Comparison of ENCODE assay signal across 19 cellular contexts in genomic region chr2:20588918-20589871, GRCh38.
DNase-seq lines count a peak whose midpoint lies in the region; ATAC-seq, FAIRE-seq and TF ChIP-seq lines count a peak whose summit lies in the region.
"Had no signal": no experiment of that assay in that cellular context is flagged by ENCODE, and none has a peak within 500 bp of the region (broad histone marks: within the 10 kb centered on the region; RNA-seq: fewer than 3 reads in every experiment).

No MANE protein-coding gene starts in this region.

- no peak overlapping the region for H2AFZ ChIP-seq in endothelial cell of umbilical vein (ENCODE audit: low read depth, low read length)

- DNase-seq in A549 (ENCODE audit: low read depth in 1 of 2, low spot score in 1 of 2) = no peak
- DNase-seq in HFFc6 = no peak
- no peak for DNase-seq in endothelial cell of umbilical vein (ENCODE audit: low read depth, low spot score)
- peak; percentile 63 for DNase-seq in posterior vena cava (ENCODE audit: low spot score)
- no peak for DNase-seq in NCI-H2196 treated with DMSO at 0.1 percent for 48 hours (lab: John Stamatoyannopoulos, UW; ENCODE audit: unreplicated experiment)
- no peak for DNase-seq in OCI-M2 (lab: John Stamatoyannopoulos, UW; ENCODE audit: unreplicated experiment)
- DNase-seq in AG08396 (ENCODE audit: low spot score) = no peak
- DNase-seq in ACHN = no peak
- DNase-seq: activated CD4-positive, alpha-beta memory T cell treated with anti-CD3 and anti-CD28 coated beads, Interleukin-2, amount 10 ng/mL, durations not matched to agents 7 days and 5 days; COR-L47; effector CD4-positive, alpha-beta T cell; mesendoderm; NCI-H1930; NCI-H446; nephron progenitor cell; stimulated activated naive B cell treated with anti-CD40 and anti-IgM and Interleukin-4, amounts not matched to agents 10 μg/mL and 1 μg/mL and 100 μg/mL, for 72 hours; upper lobe of left lung had no signal

- no peaks in the 10 kb centered on the region for H3K36me3 ChIP-seq in endothelial cell of umbilical vein (ENCODE audit: control insufficient read depth in 2 of 2, extremely low read depth in 1 of 2, insufficient read depth in 2 of 2, low read length in 2 of 2)
- H3K36me3 ChIP-seq: upper lobe of left lung had no signal

- peak overlapping the region; percentile 42; the same call in 1 of the 2 replicates for H3K4me3 Mint-ChIP-seq in HFFc6
- H3K4me3 Mint-ChIP-seq: activated CD4-positive, alpha-beta memory T cell treated with anti-CD3 and anti-CD28 coated beads, Interleukin-2, amount 10 ng/mL, durations not matched to agents 7 days and 5 days; nephron progenitor cell; stimulated activated naive B cell treated with anti-CD40 and anti-IgM and Interleukin-4, amounts not matched to agents 10 μg/mL and 1 μg/mL and 100 μg/mL, for 72 hours had no signal

- no peak for ATAC-seq in A549
- ATAC-seq: psoas muscle; stimulated activated naive B cell treated with anti-CD40 and anti-IgM and Interleukin-4, amounts not matched to agents 10 μg/mL and 1 μg/mL and 100 μg/mL, for 72 hours had no signal

- no peaks in the 10 kb centered on the region for H3K27me3 ChIP-seq in endothelial cell of umbilical vein (ENCODE audit: control insufficient read depth in 2 of 2, insufficient read depth in 2 of 2, low read length in 2 of 2)
- H3K27me3 ChIP-seq: upper lobe of left lung had no signal

- no peaks in the 10 kb centered on the region for H3K9me3 Mint-ChIP-seq in HFFc6
- H3K9me3 Mint-ChIP-seq: activated CD4-positive, alpha-beta memory T cell treated with anti-CD3 and anti-CD28 coated beads, Interleukin-2, amount 10 ng/mL, durations not matched to agents 7 days and 5 days; nephron progenitor cell; stimulated activated naive B cell treated with anti-CD40 and anti-IgM and Interleukin-4, amounts not matched to agents 10 μg/mL and 1 μg/mL and 100 μg/mL, for 72 hours had no signal

- no peaks in the 10 kb centered on the region for H3K9me3 ChIP-seq in A549
- H3K9me3 ChIP-seq in endothelial cell of umbilical vein (replicated peaks; ENCODE audit: control insufficient read depth, insufficient read depth, low read length) = no peaks in the 10 kb centered on the region
- H3K9me3 ChIP-seq: psoas muscle, upper lobe of left lung had no signal

- no peak for TF ChIP-seq EP300 in A549 (IDR thresholded peaks at IDR 0.05)

- BruUV-seq in endothelial cell of umbilical vein (replicated peaks; lab: Mats Ljungman, UMichigan) = no TSS peak

- peak overlapping the region; percentile 89 for H3K27ac Mint-ChIP-seq in HFFc6
- H3K27ac Mint-ChIP-seq: activated CD4-positive, alpha-beta memory T cell treated with anti-CD3 and anti-CD28 coated beads, Interleukin-2, amount 10 ng/mL, durations not matched to agents 7 days and 5 days; nephron progenitor cell; stimulated activated naive B cell treated with anti-CD40 and anti-IgM and Interleukin-4, amounts not matched to agents 10 μg/mL and 1 μg/mL and 100 μg/mL, for 72 hours had no signal

- TF ChIP-seq RAD21 in A549 (conservative IDR thresholded peaks at IDR 0.05 in 1 of 2, IDR thresholded peaks at IDR 0.05 in 1 of 2) = no peak

- no peak overlapping the region for H3K9ac ChIP-seq in endothelial cell of umbilical vein (replicated peaks; ENCODE audit: extremely low read depth, insufficient read depth, low read length)

- H3K79me2 ChIP-seq in endothelial cell of umbilical vein (ENCODE audit: control insufficient read depth, insufficient read depth, low read length) = no peaks in the 10 kb centered on the region

- H4K20me1 ChIP-seq in endothelial cell of umbilical vein (replicated peaks; ENCODE audit: control insufficient read depth, extremely low read depth, insufficient read depth, low read length) = no peaks in the 10 kb centered on the region

- H3K27ac ChIP-seq in A549 (peak overlapping the region; percentile 43 to 89; a peak in 4 of 6 replicates), endothelial cell of umbilical vein (ENCODE audit: insufficient read depth, low read depth, low read length) (no peak overlapping the region)
- H3K27ac ChIP-seq: psoas muscle, upper lobe of left lung, VCaP had no signal

- WGBS in A549 (ENCODE audit: missing lambda C conversion rate) = 58% methylated on average over 7 of the region's 11 CpGs

- FAIRE-seq in A549 (lab: Jason Lieb, UNC) (no peak), endothelial cell of umbilical vein (lab: Jason Lieb, UNC) (peak; percentile 77)

- CTCF ChIA-PET in A549 (lab: Yijun Ruan, JAX) = interaction anchor here (0.8 to 3.9 kb wide), 7 partner anchors 11 to 145 kb away, joined by 3 to 12 read pairs (median 3); no protein-coding TSS in a partner anchor
- CTCF ChIA-PET in endothelial cell of umbilical vein (lab: Charles Lee) = interaction anchor here (1.1 to 2.7 kb wide), 3 partner anchors 10 to 137 kb away, joined by 5 to 8 read pairs (median 7); no protein-coding TSS in a partner anchor

- H3K4me1 ChIP-seq in A549 (peaks cover 49% of the 10 kb centered on the region), endothelial cell of umbilical vein (ENCODE audit: control insufficient read depth, extremely low read depth, insufficient read depth, low read length) (peaks cover 22% of the 10 kb centered on the region)

- in situ Hi-C loops in ACHN (cut with HindIII; ENCODE audit: low pct_ligation_motif_present, low pct_unique_long_range_greater_than_20kb, low sequenced_read_pairs) = no loop called here

- TF ChIP-seq CTCF in A549 (IDR thresholded peaks at IDR 0.05) (no peak), HFFc6 (IDR thresholded peaks at IDR 0.05) (no peak), endothelial cell of umbilical vein (IDR thresholded peaks at IDR 0.05; ENCODE audit: extremely low read depth in 1 of 2, insufficient read depth in 1 of 2, low read depth in 1 of 2, low read length in 2 of 2) (no peak)

- intact Hi-C loops in endothelial cell of umbilical vein (cut with micrococcal nuclease) = no loop called here
- intact Hi-C loops in posterior vena cava (cut with DNase I) = no loop called here

- H3K36me3 Mint-ChIP-seq in HFFc6 (ENCODE audit: low read depth) = no peaks in the 10 kb centered on the region

- POLR2A ChIA-PET in A549 (lab: Yijun Ruan, JAX) (interaction anchor here (3.0 kb wide), 1 partner anchor 142 kb away, joined by 24 read pairs; the partner anchor contains the start of gene RHOB), endothelial cell of umbilical vein (lab: Charles Lee) (interaction anchor here (0.6 to 1.2 kb wide), 5 partner anchors 14 to 142 kb away, joined by 3 to 5 read pairs (median 3); partner anchors contain the start of gene RHOB)

- TF ChIP-seq POLR2A in A549 (IDR thresholded peaks at IDR 0.05; ENCODE audit: low read length) = no peak
- TF ChIP-seq POLR2A in endothelial cell of umbilical vein (IDR thresholded peaks at IDR 0.05; ENCODE audit: low read depth, low read length) = no peak

- H3K4me2 ChIP-seq in A549 (no peak overlapping the region; the same call in 2 of the 3 replicates), endothelial cell of umbilical vein (ENCODE audit: insufficient read depth, low read length) (no peak overlapping the region)

- H3K4me1 Mint-ChIP-seq in HFFc6 (ENCODE audit: low read depth) = peaks cover 75% of the 10 kb centered on the region

- no peaks in the 10 kb centered on the region for H3K9me1 ChIP-seq in endothelial cell of umbilical vein (replicated peaks; ENCODE audit: control insufficient read depth, extremely low read depth, insufficient read depth, low read length)

- H3K4me3 ChIP-seq in A549 = no peak overlapping the region
- no peak overlapping the region for H3K4me3 ChIP-seq in endothelial cell of umbilical vein (replicated peaks in 1 of 3; ENCODE audit: insufficient read depth in 1 of 3, low read depth in 1 of 3, low read length in 3 of 3)
- H3K4me3 ChIP-seq: psoas muscle, upper lobe of left lung had no signal

- dilution Hi-C loops in endothelial cell of umbilical vein (cut with MboI; ENCODE audit: extremely low pct_ligation_motif_present, low sequenced_read_pairs) = no loop called here

- H3K27me3 Mint-ChIP-seq in HFFc6 (ENCODE audit: insufficient read depth) = no peaks in the 10 kb centered on the region; the same call in 1 of the 2 replicates

TF ChIP-seq in A549, 52 proteins besides CTCF, POLR2A, EP300 and RAD21 (continues in another document):
- TF ChIP-seq RCOR1 (IDR thresholded peaks at IDR 0.05; ENCODE audit: low read depth, low read length) = no peak
- no peak for TF ChIP-seq NFE2L2 (conservative IDR thresholded peaks at IDR 0.05; ENCODE audit: low read length)
- no peak for TF ChIP-seq RNF2 (IDR thresholded peaks at IDR 0.05; ENCODE audit: borderline replicate concordance, low read depth)
- TF ChIP-seq HOXB5 (CRISPR knock-in tag; IDR thresholded peaks at IDR 0.05) = no peak
- TF ChIP-seq FOSB (CRISPR knock-in tag; IDR thresholded peaks at IDR 0.05) = no peak
- no peak for TF ChIP-seq NR3C1 (IDR thresholded peaks at IDR 0.05)
- TF ChIP-seq MAFK (IDR thresholded peaks at IDR 0.05; ENCODE audit: partially characterized antibody) = no peak
- TF ChIP-seq PBX3 (IDR thresholded peaks at IDR 0.05) = no peak

TF ChIP-seq in endothelial cell of umbilical vein, 7 proteins besides CTCF, POLR2A, EP300 and RAD21:
- no peak for TF ChIP-seq FOS (IDR thresholded peaks at IDR 0.05; ENCODE audit: borderline replicate concordance, insufficient read depth, low read length)
- TF ChIP-seq POLR2AphosphoS5 (IDR thresholded peaks at IDR 0.05; ENCODE audit: insufficient read depth, low read depth, low read length) = no peak
